Comparison of ENCODE assay signal across 16 cellular contexts in genomic region chr18:73824684-73825083, GRCh38.
A peak's percentile ranks its signal among the peaks of the same experiment; 100 is the strongest.
DNase-seq lines count a peak whose midpoint lies in the region; TF ChIP-seq lines count a peak whose summit lies in the region.
"Had no signal": no experiment of that assay in that cellular context is flagged by ENCODE, and none has a peak within 500 bp of the region (broad histone marks: within the 10 kb centered on the region; RNA-seq: fewer than 3 reads in every experiment).

No MANE protein-coding gene starts in this region.

- WGBS in esophagus muscularis mucosa = 70% methylated on average over 1 of the region's 1 CpG

- TF ChIP-seq POLR2A in esophagus muscularis mucosa (IDR thresholded peaks at IDR 0.05; ENCODE audit: low read depth) = no peak

- DNase-seq in AG10803 (ENCODE audit: low read depth) (peak; percentile 67), HT1080 (ENCODE audit: low read depth) (peak; percentile 13), astrocyte of the spinal cord (ENCODE audit: low read depth, low spot score) (peak; percentile 50), skeletal muscle cell (ENCODE audit: low read depth) (peak; percentile 32), esophagus muscularis mucosa (ENCODE audit: extremely low spot score) (no peak), cortex of kidney (lab: John Stamatoyannopoulos, UW) (no peak)
- DNase-seq in activated T-helper 1 cell treated with anti-CD3 and anti-CD28 coated beads, Interleukin-12 subunit alpha, Interleukin-12 subunit beta, Interleukin-2, Interleukin-4 antibody, amounts not matched to agents 30 ng/mL and 10 ng/mL and 1 ng/mL, durations not matched to agents 14 hours and 24 hours and 36 hours (ENCODE audit: low spot score) = no peak
- DNase-seq: DMS153, MM.1S, NCI-H187 treated with DMSO at 0.1 percent for 48 hours, NCI-H2171, NCI-H446 treated with DMSO at 0.1 percent for 48 hours, NCI-H774 had no signal

- in situ Hi-C loops in astrocyte of the spinal cord (cut with HindIII; ENCODE audit: low sequenced_read_pairs) = no loop called here

- H3K27me3 ChIP-seq in esophagus muscularis mucosa = no peaks in the 10 kb centered on the region
- H3K27me3 ChIP-seq: BLaER1 had no signal

- H3K27ac ChIP-seq in esophagus muscularis mucosa (replicated peaks in 1 of 4) = no peak overlapping the region
- H3K27ac ChIP-seq: BLaER1, HL-60, SK-N-MC had no signal

- H3K4me3 ChIP-seq in AG10803 (ENCODE audit: low read length) = no peak overlapping the region
- H3K4me3 ChIP-seq in astrocyte of the spinal cord (ENCODE audit: low read depth, low read length) = no peak overlapping the region
- no peak overlapping the region for H3K4me3 ChIP-seq in skeletal muscle cell (ENCODE audit: low read depth, low read length)
- no peak overlapping the region for H3K4me3 ChIP-seq in esophagus muscularis mucosa
- H3K4me3 ChIP-seq: BLaER1, SK-N-MC had no signal

- no peak overlapping the region for H3K4me3 Mint-ChIP-seq in activated T-helper 1 cell treated with anti-CD3 and anti-CD28 coated beads, Interleukin-12 subunit alpha, Interleukin-12 subunit beta, Interleukin-2, Interleukin-4 antibody, amounts not matched to agents 30 ng/mL and 10 ng/mL and 1 ng/mL, durations not matched to agents 14 hours and 24 hours and 36 hours

- H3K9me3 Mint-ChIP-seq in activated T-helper 1 cell treated with anti-CD3 and anti-CD28 coated beads, Interleukin-12 subunit alpha, Interleukin-12 subunit beta, Interleukin-2, Interleukin-4 antibody, amounts not matched to agents 30 ng/mL and 10 ng/mL and 1 ng/mL, durations not matched to agents 14 hours and 24 hours and 36 hours = no peaks in the 10 kb centered on the region

- no peaks in the 10 kb centered on the region for H3K4me1 Mint-ChIP-seq in activated T-helper 1 cell treated with anti-CD3 and anti-CD28 coated beads, Interleukin-12 subunit alpha, Interleukin-12 subunit beta, Interleukin-2, Interleukin-4 antibody, amounts not matched to agents 30 ng/mL and 10 ng/mL and 1 ng/mL, durations not matched to agents 14 hours and 24 hours and 36 hours (ENCODE audit: low read depth)

- H3K27me3 Mint-ChIP-seq in activated T-helper 1 cell treated with anti-CD3 and anti-CD28 coated beads, Interleukin-12 subunit alpha, Interleukin-12 subunit beta, Interleukin-2, Interleukin-4 antibody, amounts not matched to agents 30 ng/mL and 10 ng/mL and 1 ng/mL, durations not matched to agents 14 hours and 24 hours and 36 hours (ENCODE audit: insufficient read depth) = peaks cover 9% of the 10 kb centered on the region

- no peaks in the 10 kb centered on the region for H3K9me3 ChIP-seq in esophagus muscularis mucosa
- H3K9me3 ChIP-seq: BLaER1 had no signal

- H3K36me3 ChIP-seq in esophagus muscularis mucosa = no peaks in the 10 kb centered on the region
- H3K36me3 ChIP-seq: BLaER1 had no signal

- intact Hi-C loops in esophagus muscularis mucosa (cut with DNase I) = no loop called here
- intact Hi-C loops in activated T-helper 1 cell treated with anti-CD3 and anti-CD28 coated beads, Interleukin-12 subunit alpha, Interleukin-12 subunit beta, Interleukin-2, Interleukin-4 antibody, amounts not matched to agents 30 ng/mL and 10 ng/mL and 1 ng/mL, durations not matched to agents 14 hours and 24 hours and 36 hours (cut with micrococcal nuclease) = no loop called here

- H3K4me1 ChIP-seq in esophagus muscularis mucosa = no peaks in the 10 kb centered on the region
- H3K4me1 ChIP-seq: BLaER1 had no signal

- no peaks in the 10 kb centered on the region for H3K36me3 Mint-ChIP-seq in activated T-helper 1 cell treated with anti-CD3 and anti-CD28 coated beads, Interleukin-12 subunit alpha, Interleukin-12 subunit beta, Interleukin-2, Interleukin-4 antibody, amounts not matched to agents 30 ng/mL and 10 ng/mL and 1 ng/mL, durations not matched to agents 14 hours and 24 hours and 36 hours (ENCODE audit: low read depth)

- no peak for TF ChIP-seq EP300 in esophagus muscularis mucosa (IDR thresholded peaks at IDR 0.05)

- TF ChIP-seq CTCF in AG10803 (conservative IDR thresholded peaks at IDR 0.05; ENCODE audit: low read length) (no peak), astrocyte of the spinal cord (IDR thresholded peaks at IDR 0.05; ENCODE audit: low read depth, low read length) (no peak), esophagus muscularis mucosa (IDR thresholded peaks at IDR 0.05) (no peak)

- H3K27ac Mint-ChIP-seq in activated T-helper 1 cell treated with anti-CD3 and anti-CD28 coated beads, Interleukin-12 subunit alpha, Interleukin-12 subunit beta, Interleukin-2, Interleukin-4 antibody, amounts not matched to agents 30 ng/mL and 10 ng/mL and 1 ng/mL, durations not matched to agents 14 hours and 24 hours and 36 hours = no peak overlapping the region

Comparison
In these comparisons a context has a peak if more than half of its experiments do, and no peak if none do; other contexts are left out.
1. DNase-seq: peak in AG10803 (single experiment), HT1080 (single experiment), astrocyte of the spinal cord (single experiment) and skeletal muscle cell (single experiment); none in esophagus muscularis mucosa (single experiment), cortex of kidney (single experiment) and activated T-helper 1 cell treated with anti-CD3 and anti-CD28 coated beads, Interleukin-12 subunit alpha, Interleukin-12 subunit beta, Interleukin-2, Interleukin-4 antibody, amounts not matched to agents 30 ng/mL and 10 ng/mL and 1 ng/mL, durations not matched to agents 14 hours and 24 hours and 36 hours (single experiment).